In the genomic region with DNA sequence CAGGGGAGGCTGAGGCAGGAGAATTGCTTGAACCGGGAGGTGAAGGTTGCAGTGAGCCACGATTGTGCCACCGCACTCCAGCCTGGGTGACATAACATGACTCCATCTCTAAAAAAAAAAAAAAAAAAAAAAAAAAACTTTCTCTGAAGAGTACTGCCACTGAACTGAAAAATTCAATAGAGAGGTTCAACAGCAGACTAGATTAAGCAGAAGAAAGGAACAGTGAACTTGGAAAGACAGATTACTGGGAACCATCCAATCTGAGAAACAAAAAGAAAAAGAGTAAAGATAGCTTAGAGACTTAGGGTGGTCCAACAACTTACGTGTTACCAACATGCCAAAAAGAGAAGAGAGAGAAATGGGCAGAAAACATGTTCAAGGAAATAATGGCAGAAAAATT, we compare ENCODE assay signal across 8 cellular contexts.
"Had no signal": no experiment of that assay in that cellular context is flagged by ENCODE, and none has a peak within 500 bp of the region (broad histone marks: within the 10 kb centered on the region; RNA-seq: fewer than 3 reads in every experiment).

No MANE protein-coding gene starts in this region.

- DNase-seq: GDM1, GF-D8 had no signal

- FAIRE-seq: G401.6, GM12878, GM12891, GM12892, GM18507, GM19239 had no signal

- ATAC-seq: GM12878 had no signal

- H3K4me3 ChIP-seq: GM12878 had no signal
